8 cellular contexts compared by ENCODE assay signal in the genomic region with DNA sequence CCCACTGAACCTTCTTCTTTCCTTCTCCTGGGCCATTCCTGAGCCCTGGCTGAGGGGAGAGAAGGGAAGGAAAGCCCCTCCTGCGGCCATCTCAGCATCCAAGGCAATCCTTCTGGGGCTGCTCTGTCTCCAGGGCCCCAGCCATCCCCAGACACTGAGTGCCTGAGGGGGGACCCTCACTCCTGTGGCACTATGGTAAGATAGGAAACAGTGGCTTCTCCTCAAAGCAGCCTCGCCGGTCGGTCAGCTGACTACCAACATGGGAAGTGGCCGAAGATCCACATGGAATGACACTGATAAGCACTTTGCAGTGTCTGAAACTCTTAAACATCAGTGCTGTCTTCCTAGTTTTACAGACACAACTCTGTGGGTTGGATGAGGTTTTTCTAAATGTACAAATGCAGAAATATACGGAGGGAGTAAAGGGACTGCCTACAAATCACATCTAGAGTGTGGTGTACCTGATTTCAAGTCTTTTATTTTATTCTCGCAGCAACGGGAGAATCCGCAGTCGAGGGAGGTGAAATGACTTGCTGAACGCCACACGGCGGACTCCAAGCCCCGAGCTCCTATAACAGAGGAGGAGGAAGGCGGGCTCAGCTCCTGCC. TPM values are rescaled to one million over a fixed set of nuclear protein-coding genes. Genes with fewer than 3 reads are reported as not detected.
A peak's percentile ranks its signal among the peaks of the same experiment; 100 is the strongest.
DNase-seq lines count a peak whose midpoint lies in the region; ATAC-seq and TF ChIP-seq lines count a peak whose summit lies in the region.

No MANE protein-coding gene starts in this region.

- TF ChIP-seq CTCF in CD4-positive, alpha-beta T cell (IDR thresholded peaks at IDR 0.05): no peak
- TF ChIP-seq CTCF in Loucy (conservative IDR thresholded peaks at IDR 0.05; ENCODE audit: low read length): no peak
- TF ChIP-seq CTCF in coronary artery (IDR thresholded peaks at IDR 0.05): no peak
- no peak for TF ChIP-seq CTCF in neural progenitor cell (IDR thresholded peaks at IDR 0.05)
- no peak for TF ChIP-seq CTCF in GM10248 (IDR thresholded peaks at IDR 0.05; ENCODE audit: control extremely low read depth, extremely low read depth, low read depth, missing control alignments)

- H3F3A ChIP-seq in Loucy (ENCODE audit: low read depth) (no peaks in the 10 kb centered on the region), neural progenitor cell (ENCODE audit: low read depth) (peaks cover 34% of the 10 kb centered on the region)

- H3K4me1 ChIP-seq in Loucy (ENCODE audit: insufficient read depth, low read length, poor library complexity, severe bottlenecking) (peaks cover 18% of the 10 kb centered on the region), neural progenitor cell (peaks cover 10% of the 10 kb centered on the region)

- no peak for DNase-seq in CD4-positive, alpha-beta T cell
- no peak for DNase-seq in coronary artery (ENCODE audit: low spot score)
- peak; percentile 82 for DNase-seq in neural progenitor cell (ENCODE audit: low spot score)
- DNase-seq in SKM-1 (lab: John Stamatoyannopoulos, UW; ENCODE audit: unreplicated experiment): no peak
- no peak for DNase-seq in stimulated activated CD4-positive, alpha-beta T cell treated with anti-CD3 and anti-CD28 coated beads, Interleukin-4, amount 100 ng/mL, for 1 hour
- no peak for DNase-seq in GM10248 (ENCODE audit: extremely low spot score)
- no peak for DNase-seq in HuH-7 (ENCODE audit: low spot score)

- H4K20me1 ChIP-seq in Loucy (ENCODE audit: insufficient read depth, low read length, poor library complexity, severe bottlenecking) (no peaks in the 10 kb centered on the region), neural progenitor cell (ENCODE audit: low read depth) (peaks cover 36% of the 10 kb centered on the region)

- no peaks in the 10 kb centered on the region for H3K9me3 Mint-ChIP-seq in CD4-positive, alpha-beta T cell
- H3K9me3 Mint-ChIP-seq in neural progenitor cell: no peaks in the 10 kb centered on the region

- H3K79me2 ChIP-seq in Loucy (ENCODE audit: insufficient read depth, low read length): no peaks in the 10 kb centered on the region
- H3K79me2 ChIP-seq in neural progenitor cell (ENCODE audit: low read depth): no peaks in the 10 kb centered on the region

- no peak overlapping the region for H3K27ac ChIP-seq in CD4-positive, alpha-beta T cell (ENCODE audit: low read depth, low read length)
- H3K27ac ChIP-seq in coronary artery (peak overlapping the region in 1 of 2 donors; percentile 44), neural progenitor cell (no peak overlapping the region)

- no peaks in the 10 kb centered on the region for H3K9me2 ChIP-seq in Loucy (replicated peaks; ENCODE audit: low read depth, low read length)

- no peaks in the 10 kb centered on the region for H3K36me3 Mint-ChIP-seq in CD4-positive, alpha-beta T cell (ENCODE audit: low read depth)
- H3K36me3 Mint-ChIP-seq in neural progenitor cell: no peaks in the 10 kb centered on the region

- intact Hi-C loops in CD4-positive, alpha-beta T cell (cut with DNase I, micrococcal nuclease): no loop called here

- no peak overlapping the region for H3K27ac Mint-ChIP-seq in CD4-positive, alpha-beta T cell
- no peak overlapping the region for H3K27ac Mint-ChIP-seq in neural progenitor cell

- no peaks in the 10 kb centered on the region for H3K9me3 ChIP-seq in CD4-positive, alpha-beta T cell (ENCODE audit: control insufficient read depth, low read length)
- no peaks in the 10 kb centered on the region for H3K9me3 ChIP-seq in Loucy (ENCODE audit: insufficient read depth, low read depth, low read length)
- no peaks in the 10 kb centered on the region for H3K9me3 ChIP-seq in neural progenitor cell (ENCODE audit: low read depth)

- CTCF ChIA-PET in CD4-positive, alpha-beta T cell (lab: Charles Lee): interaction anchor here (1.9 kb wide), 1 partner anchor 27 kb away, joined by 9 read pairs; no protein-coding TSS in a partner anchor
- CTCF ChIA-PET in GM10248 (lab: Yijun Ruan, JAX): interaction anchor here (1.2 to 3.2 kb wide), 6 partner anchors 11 to 587 kb away, joined by 3 to 10 read pairs (median 3); no protein-coding TSS in a partner anchor

- H3K27me3 ChIP-seq in CD4-positive, alpha-beta T cell (ENCODE audit: control insufficient read depth, insufficient read depth, low read length): peaks cover 43% of the 10 kb centered on the region
- H3K27me3 ChIP-seq in Loucy (ENCODE audit: insufficient read depth, low read length, poor library complexity, severe bottlenecking) (no peaks in the 10 kb centered on the region), neural progenitor cell (peaks cover 79% of the 10 kb centered on the region)

- H3K4me3 ChIP-seq in Loucy (ENCODE audit: low read length, poor library complexity, severe bottlenecking) (peak overlapping the region; percentile 87), coronary artery (peak overlapping the region; percentile 78), neural progenitor cell (peak overlapping the region; percentile 63)

- H2AFZ ChIP-seq in Loucy (ENCODE audit: low read length) (peak overlapping the region; percentile 98), neural progenitor cell (replicated peaks) (peak overlapping the region; percentile 83)

- H3K4me3 Mint-ChIP-seq in CD4-positive, alpha-beta T cell: peak overlapping the region; percentile 87
- H3K4me3 Mint-ChIP-seq in neural progenitor cell: peak overlapping the region; percentile 83

- peaks cover 49% of the 10 kb centered on the region for H3K27me3 Mint-ChIP-seq in CD4-positive, alpha-beta T cell
- H3K27me3 Mint-ChIP-seq in neural progenitor cell (ENCODE audit: insufficient read depth, low read depth): peaks cover 46% of the 10 kb centered on the region

- no peaks in the 10 kb centered on the region for H3K36me3 ChIP-seq in Loucy (ENCODE audit: insufficient read depth, low read length)
- no peaks in the 10 kb centered on the region for H3K36me3 ChIP-seq in neural progenitor cell

- H3K9ac ChIP-seq in Loucy (ENCODE audit: low read depth, low read length, poor library complexity, severe bottlenecking): peak overlapping the region; percentile 92
- H3K9ac ChIP-seq in neural progenitor cell: no peak overlapping the region

- H3K4me2 ChIP-seq in Loucy (ENCODE audit: low read depth, low read length, poor library complexity, severe bottlenecking): peak overlapping the region; percentile 74
- peak overlapping the region; percentile 79 for H3K4me2 ChIP-seq in neural progenitor cell

- POLR2A ChIA-PET in CD4-positive, alpha-beta T cell (lab: Charles Lee): interaction anchor here (1.0 to 1.5 kb wide), 3 partner anchors 9 to 51 kb away, joined by 4 to 6 read pairs (median 5); a partner anchor contains a TSS
- POLR2A ChIA-PET in GM10248 (lab: Yijun Ruan, JAX): interaction anchor here (0.6 kb wide), 1 partner anchor 780 kb away, joined by 6 read pairs; no protein-coding TSS in a partner anchor

- ATAC-seq in CD4-positive, alpha-beta T cell (ENCODE audit: poor library complexity): no peak

- H3K4me1 Mint-ChIP-seq in CD4-positive, alpha-beta T cell (ENCODE audit: low read depth): peaks cover 7% of the 10 kb centered on the region
- peaks cover 21% of the 10 kb centered on the region for H3K4me1 Mint-ChIP-seq in neural progenitor cell

RNA-seq across cellular contexts. Expression of a gene that starts 1.0 kb away (rescaled TPM):
- not detected for total RNA-seq in CD4-positive, alpha-beta T cell
- 0.09 TPM in 1 of 2 replicates, not detected in the other for total RNA-seq in neural progenitor cell (ENCODE audit: low replicate concordance)

RNA-seq across cellular contexts. Expression of a gene that starts 20.9 kb away (rescaled TPM):
- 1 to 10 TPM; 9.7 to 9.9 TPM for total RNA-seq in CD4-positive, alpha-beta T cell
- total RNA-seq in neural progenitor cell (ENCODE audit: low replicate concordance): 0.12 TPM in 1 of 2 replicates, not detected in the other

RNA-seq across cellular contexts. Expression of a gene that starts 51.4 kb away (rescaled TPM):
- 10 to 100 TPM; 20.8 to 22.5 TPM for total RNA-seq in CD4-positive, alpha-beta T cell
- 20.3 and 36.8 TPM in 2 replicates for total RNA-seq in neural progenitor cell (ENCODE audit: low replicate concordance)
